8 cellular contexts compared by ENCODE assay signal in genomic region chr20:34390769-34391447, GRCh38. TPM values are rescaled to one million over a fixed set of nuclear protein-coding genes. Genes with fewer than 3 reads are reported as not detected.
DNase-seq lines count a peak whose midpoint lies in the region; ATAC-seq and TF ChIP-seq lines count a peak whose summit lies in the region.

No MANE protein-coding gene starts in this region.

- in situ Hi-C loops in transverse colon (cut with MboI; ENCODE audit: low pct_ligation_motif_present in 1 of 4, low pct_unique_long_range_greater_than_20kb in 1 of 4, low sequenced_read_pairs in 3 of 4), result no loop called here

- peak; percentile 63 to 85 for ATAC-seq in lower lobe of right lung
- ATAC-seq in GM21423 (IDR thresholded peaks at IDR 0.05; ENCODE audit: unreplicated experiment), result no peak

- peaks cover 33% of the 10 kb centered on the region for H3K4me1 ChIP-seq in lower lobe of right lung
- peaks cover 8 to 51% (median 27%) of the 10 kb centered on the region in 4 donors for H3K4me1 ChIP-seq in transverse colon

- peak overlapping the region; percentile 59 for H3K27ac ChIP-seq in AG04450 (ENCODE audit: low read depth, low read length)
- no peak overlapping the region for H3K27ac ChIP-seq in lower lobe of right lung
- H3K27ac ChIP-seq in transverse colon, result peak overlapping the region in 1 of 4 donors; percentile 11

- H3K36me3 ChIP-seq in lower lobe of right lung (peaks cover 43% of the 10 kb centered on the region), transverse colon (peaks cover 0 to 8% (median 1%) of the 10 kb centered on the region in 4 donors)

- POLR2A ChIA-PET in AG04450 (lab: Yijun Ruan, JAX), result interaction anchor here (0.7 to 1.4 kb wide), 3 partner anchors 28 to 922 kb away, joined by 3 to 4 read pairs (median 3); partner anchors contain the start of gene ITCH

- no peak for TF ChIP-seq EP300 in transverse colon (IDR thresholded peaks at IDR 0.05; ENCODE audit: low read depth)

- H3K4me3 ChIP-seq in AG04450 (ENCODE audit: low read depth, low read length), result no peak overlapping the region
- no peak overlapping the region for H3K4me3 ChIP-seq in lower lobe of right lung
- H3K4me3 ChIP-seq in transverse colon, result no peak overlapping the region

- no peak for TF ChIP-seq CTCF in AG04450 (IDR thresholded peaks at IDR 0.05; ENCODE audit: low read depth, low read length)
- TF ChIP-seq CTCF in lower lobe of right lung (IDR thresholded peaks at IDR 0.05), result no peak
- TF ChIP-seq CTCF in transverse colon (IDR thresholded peaks at IDR 0.05), result no peak

- intact Hi-C loops in lower lobe of right lung (cut with DNase I), result no loop called here
- intact Hi-C loops in transverse colon (cut with DNase I; ENCODE audit: low total_unique reads), result no loop called here

- no peaks in the 10 kb centered on the region for H3K9me3 ChIP-seq in AG04450 (ENCODE audit: control insufficient read depth, insufficient read depth, low read length)
- no peaks in the 10 kb centered on the region for H3K9me3 ChIP-seq in lower lobe of right lung
- no peaks in the 10 kb centered on the region for H3K9me3 ChIP-seq in transverse colon

- DNase-seq in AG04450 (ENCODE audit: low read depth, low spot score) (peak; percentile 67), LHCN-M2 (ENCODE audit: low read depth) (peak; percentile 92), lower lobe of right lung (peak; percentile 50), transverse colon (peak; percentile 43), KG1 (lab: John Stamatoyannopoulos, UW) (no peak), NCI-H2081 treated with DMSO at 0.1 percent for 48 hours (lab: John Stamatoyannopoulos, UW) (no peak)
- DNase-seq in activated effector memory CD4-positive, alpha-beta T cell treated with anti-CD3 and anti-CD28 coated beads, Interleukin-2, amount 50 U/mL, for 16 hours, result peak; percentile 78

- H3K27me3 ChIP-seq in AG04450 (ENCODE audit: control insufficient read depth, insufficient read depth, low read length) (no peaks in the 10 kb centered on the region), lower lobe of right lung (ENCODE audit: low read depth) (no peaks in the 10 kb centered on the region), transverse colon (no peaks in the 10 kb centered on the region)

- TF ChIP-seq POLR2A in transverse colon (IDR thresholded peaks at IDR 0.05), result no peak

- CTCF ChIA-PET in AG04450 (lab: Charles Lee), result interaction anchor here (1.1 kb wide), 1 partner anchor 78 kb away, joined by 5 read pairs; no protein-coding TSS in a partner anchor

- WGBS in transverse colon (ENCODE audit: low coverage in 1 of 2), 2 donors, result 56 to 73% methylated on average over 7 to 13 of the region's 13 CpGs

RNA-seq across cellular contexts. Expression of gene ITCH, which starts 27.8 kb away (rescaled TPM):
- polyA plus RNA-seq in AG04450 (2011; rRNA removed), result 20.3 and 23.2 TPM in 2 replicates
- 38.9 and 46.0 TPM in 2 replicates for polyA minus RNA-seq in AG04450 (2011; rRNA and poly(A)+ RNA removed)
- total RNA-seq in LHCN-M2 (2014; rRNA removed), result 38.7 and 38.9 TPM in 2 replicates
- polyA plus RNA-seq in LHCN-M2 (2012), result 12.2 TPM
- 57.5 TPM for total RNA-seq in lower lobe of right lung
- 10 to 100 TPM; 35.2 to 82.8 (median 65.3) TPM for total RNA-seq in transverse colon

Comparison
In these comparisons a context has a peak if more than half of its experiments do, and no peak if none do; other contexts are left out.
1. DNase-seq: peak in AG04450 (single experiment), LHCN-M2 (single experiment), activated effector memory CD4-positive, alpha-beta T cell treated with anti-CD3 and anti-CD28 coated beads, Interleukin-2, amount 50 U/mL, for 16 hours (single experiment), lower lobe of right lung (single experiment) and transverse colon (single experiment); none in KG1 (single experiment) and NCI-H2081 treated with DMSO at 0.1 percent for 48 hours (single experiment).